22 cellular contexts compared by ENCODE assay signal in the genomic region with DNA sequence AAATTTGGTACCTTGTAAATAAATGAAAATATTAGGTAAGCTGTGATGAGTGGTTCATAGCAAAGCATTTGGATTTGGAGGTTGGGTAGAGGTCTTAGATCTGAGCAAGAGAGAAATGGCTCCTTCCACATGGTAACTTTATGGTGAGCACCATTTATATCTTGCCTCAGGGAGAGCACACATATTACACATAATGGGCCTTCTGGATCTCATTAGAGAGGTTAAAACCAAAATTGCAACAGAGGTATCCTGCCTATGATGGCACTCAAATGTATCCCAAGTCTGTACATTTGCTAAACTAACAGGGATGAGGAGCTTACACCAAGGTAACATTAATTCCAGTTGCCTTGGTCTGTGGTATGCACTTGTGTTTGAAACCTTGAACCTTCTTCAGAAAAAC.
A peak's percentile ranks its signal among the peaks of the same experiment; 100 is the strongest.
DNase-seq lines count a peak whose midpoint lies in the region; ATAC-seq, FAIRE-seq and TF ChIP-seq lines count a peak whose summit lies in the region.
"Had no signal": no experiment of that assay in that cellular context is flagged by ENCODE, and none has a peak within 500 bp of the region (broad histone marks: within the 10 kb centered on the region; RNA-seq: fewer than 3 reads in every experiment).

No MANE protein-coding gene starts in this region.

- peaks cover 2% of the 10 kb centered on the region for H3K4me1 Mint-ChIP-seq in astrocyte (ENCODE audit: low read depth, unreplicated experiment)
- H3K4me1 Mint-ChIP-seq in CD4-positive, alpha-beta memory T cell, result no peaks in the 10 kb centered on the region

- H3K4me2 ChIP-seq in astrocyte (ENCODE audit: low read length), result no peak overlapping the region
- H3K4me2 ChIP-seq: GM23338 had no signal

- H4K20me1 ChIP-seq in astrocyte (ENCODE audit: insufficient read depth, low read length), result no peaks in the 10 kb centered on the region

- DNase-seq in AG10803 (ENCODE audit: low read depth) (peak; percentile 29), GM12892 (ENCODE audit: insufficient read length) (no peak), astrocyte (ENCODE audit: low read depth) (no peak), fibroblast of mammary gland (ENCODE audit: low read depth) (peak; percentile 5), suprapubic skin (ENCODE audit: low spot score in 2 of 2) (no peak)
- DNase-seq in CD4-positive, alpha-beta memory T cell, result no peak
- no peak for DNase-seq in stimulated activated CD8-positive, alpha-beta memory T cell treated with anti-CD3 and anti-CD28 coated beads, Interleukin-4, amount 100 ng/mL, for 48 hours
- DNase-seq: AML-193; BE2C; Calu3; CD4-positive, alpha-beta T cell; COR-L47; DMS53; DMS79 treated with DMSO at 0.1 percent for 48 hours; H9 had no signal

- H3K36me3 Mint-ChIP-seq in astrocyte (ENCODE audit: low read depth, unreplicated experiment), result no peaks in the 10 kb centered on the region
- no peaks in the 10 kb centered on the region for H3K36me3 Mint-ChIP-seq in CD4-positive, alpha-beta memory T cell
- H3K36me3 Mint-ChIP-seq: CD14-positive monocyte had no signal

- no peak overlapping the region for H3K27ac Mint-ChIP-seq in astrocyte (ENCODE audit: unreplicated experiment)
- H3K27ac Mint-ChIP-seq in CD4-positive, alpha-beta memory T cell, result no peak overlapping the region
- H3K27ac Mint-ChIP-seq: CD14-positive monocyte; CD4-positive, alpha-beta T cell; GM23338; H9 had no signal

- H3K4me3 ChIP-seq in AG10803 (ENCODE audit: low read length) (no peak overlapping the region), astrocyte (ENCODE audit: insufficient read depth, low read depth, low read length) (no peak overlapping the region), fibroblast of mammary gland (ENCODE audit: control insufficient read depth, low read depth, low read length) (no peak overlapping the region), suprapubic skin (no peak overlapping the region)
- no peak overlapping the region for H3K4me3 ChIP-seq in CD4-positive, alpha-beta memory T cell (ENCODE audit: low read length in 2 of 2)
- H3K4me3 ChIP-seq: BLaER1 treated with 17β-estradiol and CSF1 and Interleukin-3, amounts not matched to agents 10 nM and 100 nM; GM23338 had no signal

- POLR2A ChIA-PET in CD4-positive, alpha-beta memory T cell (lab: Charles Lee; ENCODE audit: partially characterized antibody), result no interaction called here

- no peaks in the 10 kb centered on the region for H3K79me2 ChIP-seq in astrocyte (ENCODE audit: insufficient read depth, low read length)

- no peaks in the 10 kb centered on the region for H3K27me3 Mint-ChIP-seq in astrocyte (ENCODE audit: low read depth, unreplicated experiment)
- no peaks in the 10 kb centered on the region for H3K27me3 Mint-ChIP-seq in CD4-positive, alpha-beta memory T cell
- H3K27me3 Mint-ChIP-seq: CD4-positive, alpha-beta T cell had no signal

- no peak for ATAC-seq in HG03135 (IDR thresholded peaks at IDR 0.05; ENCODE audit: unreplicated experiment)
- ATAC-seq: GM23338, HCT116 had no signal

- H3K4me1 ChIP-seq in astrocyte (ENCODE audit: insufficient read depth, low read length) (no peaks in the 10 kb centered on the region), suprapubic skin (no peaks in the 10 kb centered on the region)
- no peaks in the 10 kb centered on the region for H3K4me1 ChIP-seq in CD4-positive, alpha-beta memory T cell (ENCODE audit: insufficient read depth, low read length)
- H3K4me1 ChIP-seq: BE2C had no signal

- no peak overlapping the region for H3K4me3 Mint-ChIP-seq in astrocyte (ENCODE audit: unreplicated experiment)
- H3K4me3 Mint-ChIP-seq in CD4-positive, alpha-beta memory T cell, result no peak overlapping the region
- H3K4me3 Mint-ChIP-seq: CD14-positive monocyte; CD4-positive, alpha-beta T cell; GM23338; H9 had no signal

- intact Hi-C loops in CD4-positive, alpha-beta memory T cell (cut with micrococcal nuclease), result no loop called here

- H3K9ac ChIP-seq in astrocyte (ENCODE audit: low read length), result no peak overlapping the region
- H3K9ac ChIP-seq: BLaER1 treated with 17β-estradiol and CSF1 and Interleukin-3, amounts not matched to agents 10 nM and 100 nM had no signal

- H3K9me3 ChIP-seq in astrocyte (ENCODE audit: insufficient read depth, low read depth, low read length) (no peaks in the 10 kb centered on the region), suprapubic skin (no peaks in the 10 kb centered on the region)
- no peaks in the 10 kb centered on the region for H3K9me3 ChIP-seq in CD4-positive, alpha-beta memory T cell (ENCODE audit: control insufficient read depth in 1 of 2, low read length in 2 of 2)
- H3K9me3 ChIP-seq: BE2C had no signal

- H3K27ac ChIP-seq in astrocyte (ENCODE audit: low read depth, low read length), result no peak overlapping the region
- no peak overlapping the region for H3K27ac ChIP-seq in CD4-positive, alpha-beta memory T cell (ENCODE audit: low read depth, low read length)
- no peak overlapping the region for H3K27ac ChIP-seq in suprapubic skin
- H3K27ac ChIP-seq: 22Rv1; BLaER1 treated with 17β-estradiol and CSF1 and Interleukin-3, amounts not matched to agents 10 nM and 100 nM had no signal

- CTCF ChIA-PET in CD4-positive, alpha-beta memory T cell (lab: Charles Lee; ENCODE audit: partially characterized antibody), result no interaction called here

- no peak for TF ChIP-seq EP300 in suprapubic skin (IDR thresholded peaks at IDR 0.05)

- TF ChIP-seq CTCF in AG10803 (conservative IDR thresholded peaks at IDR 0.05; ENCODE audit: low read length) (no peak), astrocyte (IDR thresholded peaks at IDR 0.05; ENCODE audit: insufficient read depth, low read depth, low read length) (no peak), fibroblast of mammary gland (conservative IDR thresholded peaks at IDR 0.05; ENCODE audit: control insufficient read depth, insufficient read depth, low read depth, low read length) (no peak), suprapubic skin (IDR thresholded peaks at IDR 0.05) (no peak)

- no peak for TF ChIP-seq POLR2A in GM12892 (IDR thresholded peaks at IDR 0.05; ENCODE audit: low read depth, low read length)
- TF ChIP-seq POLR2A in suprapubic skin (IDR thresholded peaks at IDR 0.05), result no peak

- peak; percentile 62 for FAIRE-seq in GM12892 (lab: Jason Lieb, UNC)
- peak; percentile 66 for FAIRE-seq in astrocyte (lab: Jason Lieb, UNC)
- FAIRE-seq: GM18507 had no signal

- H3K27me3 ChIP-seq in astrocyte (ENCODE audit: insufficient read depth, low read length) (no peaks in the 10 kb centered on the region), suprapubic skin (no peaks in the 10 kb centered on the region)
- no peaks in the 10 kb centered on the region for H3K27me3 ChIP-seq in CD4-positive, alpha-beta memory T cell (ENCODE audit: insufficient read depth, low read length)
- H3K27me3 ChIP-seq: BE2C; BLaER1 treated with 17β-estradiol and CSF1 and Interleukin-3, amounts not matched to agents 10 nM and 100 nM had no signal

- H3K36me3 ChIP-seq in astrocyte (ENCODE audit: insufficient read depth, low read length), result no peaks in the 10 kb centered on the region
- no peaks in the 10 kb centered on the region for H3K36me3 ChIP-seq in CD4-positive, alpha-beta memory T cell (ENCODE audit: insufficient read depth, low read length)
- H3K36me3 ChIP-seq in suprapubic skin, result no peaks in the 10 kb centered on the region
- H3K36me3 ChIP-seq: BE2C had no signal

- no peaks in the 10 kb centered on the region for H3K9me3 Mint-ChIP-seq in astrocyte (ENCODE audit: unreplicated experiment)
- H3K9me3 Mint-ChIP-seq in CD4-positive, alpha-beta memory T cell, result peaks cover 0 to 1% (median 0%) of the 10 kb centered on the region in 8 donors
- H3K9me3 Mint-ChIP-seq: CD4-positive, alpha-beta T cell; GM23338 had no signal

- no peak overlapping the region for H2AFZ ChIP-seq in astrocyte (ENCODE audit: low read depth, low read length)
- H2AFZ ChIP-seq: GM23338 had no signal

Comparison
In these comparisons a context has a peak if more than half of its experiments do, and no peak if none do; other contexts are left out.
1. DNase-seq: peak in AG10803 (single experiment) and fibroblast of mammary gland (single experiment); none in GM12892 (single experiment), astrocyte (single experiment), CD4-positive, alpha-beta memory T cell (0 of 5), suprapubic skin (0 of 2) and stimulated activated CD8-positive, alpha-beta memory T cell treated with anti-CD3 and anti-CD28 coated beads, Interleukin-4, amount 100 ng/mL, for 48 hours (single experiment).